Comparison of ENCODE assay signal across 9 cellular contexts in genomic region chr17:49730078-49730786, GRCh38. TPM values are rescaled to one million over a fixed set of nuclear protein-coding genes. Genes with fewer than 3 reads are reported as not detected.
DNase-seq lines count a peak whose midpoint lies in the region; ATAC-seq, FAIRE-seq and TF ChIP-seq lines count a peak whose summit lies in the region.
"Had no signal": no experiment of that assay in that cellular context is flagged by ENCODE, and none has a peak within 500 bp of the region (broad histone marks: within the 10 kb centered on the region; RNA-seq: fewer than 3 reads in every experiment).

No MANE protein-coding gene starts in this region.

- TF ChIP-seq POLR2A in upper lobe of left lung (IDR thresholded peaks at IDR 0.05): no peak

- H3K27me3 Mint-ChIP-seq in activated CD4-positive, alpha-beta T cell treated with anti-CD3 and anti-CD28 coated beads, Interleukin-2, amount 10 ng/mL, durations not matched to agents 7 days and 5 days: no peaks in the 10 kb centered on the region
- H3K27me3 Mint-ChIP-seq in progenitor cell of endocrine pancreas: no peaks in the 10 kb centered on the region

- H3K36me3 ChIP-seq in upper lobe of left lung: peaks cover 0 to 6% (median 2%) of the 10 kb centered on the region in 4 donors

- DNase-seq in activated CD4-positive, alpha-beta T cell treated with anti-CD3 and anti-CD28 coated beads, Interleukin-2, amount 10 ng/mL, durations not matched to agents 7 days and 5 days: no peak
- DNase-seq in activated CD4-positive, alpha-beta T cell treated with anti-CD3 and anti-CD28 coated beads for 48 hours: no peak
- DNase-seq in midbrain (lab: John Stamatoyannopoulos, UW) (peak; percentile 80), upper lobe of left lung (no peak), progenitor cell of endocrine pancreas (ENCODE audit: low spot score, unreplicated experiment) (no peak), MV-4-11 (lab: John Stamatoyannopoulos, UW) (no peak), NCI-H510A treated with DMSO at 0.1 percent for 48 hours (lab: John Stamatoyannopoulos, UW) (no peak)
- DNase-seq: 8988T had no signal

- TF ChIP-seq EP300 in upper lobe of left lung (IDR thresholded peaks at IDR 0.05): no peak

- no peaks in the 10 kb centered on the region for H3K27me3 ChIP-seq in upper lobe of left lung

- peaks cover 42% of the 10 kb centered on the region for H3K4me1 Mint-ChIP-seq in activated CD4-positive, alpha-beta T cell treated with anti-CD3 and anti-CD28 coated beads, Interleukin-2, amount 10 ng/mL, durations not matched to agents 7 days and 5 days
- no peaks in the 10 kb centered on the region for H3K4me1 Mint-ChIP-seq in progenitor cell of endocrine pancreas (ENCODE audit: low read depth)

- peaks cover 61% of the 10 kb centered on the region for H3K36me3 Mint-ChIP-seq in activated CD4-positive, alpha-beta T cell treated with anti-CD3 and anti-CD28 coated beads, Interleukin-2, amount 10 ng/mL, durations not matched to agents 7 days and 5 days (ENCODE audit: low read depth)
- H3K36me3 Mint-ChIP-seq in progenitor cell of endocrine pancreas (ENCODE audit: insufficient read depth): peaks cover 4% of the 10 kb centered on the region

- CTCF ChIA-PET in activated CD4-positive, alpha-beta T cell treated with anti-CD3 and anti-CD28 coated beads, Interleukin-2, amount 10 ng/mL, durations not matched to agents 7 days and 5 days (lab: Charles Lee): interaction anchor here (0.6 to 2.2 kb wide), 11 partner anchors 9 to 266 kb away, joined by 3 to 7 read pairs (median 4); partner anchors contain the start of gene SLC35B1

- H3K4me3 ChIP-seq in upper lobe of left lung: no peak overlapping the region

- no peak overlapping the region for H3K4me3 Mint-ChIP-seq in activated CD4-positive, alpha-beta T cell treated with anti-CD3 and anti-CD28 coated beads, Interleukin-2, amount 10 ng/mL, durations not matched to agents 7 days and 5 days
- H3K4me3 Mint-ChIP-seq in progenitor cell of endocrine pancreas (ENCODE audit: low read depth): no peak overlapping the region

- peak; percentile 81 for FAIRE-seq in endometrium (lab: Jason Lieb, UNC)

- H3K27ac ChIP-seq in upper lobe of left lung: peak overlapping the region in 3 of 4 donors; percentile 2 to 3 (median 2)

- no peaks in the 10 kb centered on the region for H3K9me3 ChIP-seq in upper lobe of left lung

- ATAC-seq in upper lobe of left lung (ENCODE audit: low FRiP score in 2 of 2): peak; percentile 79 to 94

- POLR2A ChIA-PET in activated CD4-positive, alpha-beta T cell treated with anti-CD3 and anti-CD28 coated beads, Interleukin-2, amount 10 ng/mL, durations not matched to agents 7 days and 5 days (lab: Charles Lee): no interaction called here

- no peak for TF ChIP-seq CTCF in upper lobe of left lung (IDR thresholded peaks at IDR 0.05)
- no peak for TF ChIP-seq CTCF in progenitor cell of endocrine pancreas (IDR thresholded peaks at IDR 0.05; ENCODE audit: unreplicated experiment)

- WGBS in upper lobe of left lung, 2 donors: 33 to 43% methylated on average over 1 to 4 of the region's 4 CpGs

- H3K4me1 ChIP-seq in upper lobe of left lung: peaks cover 0 to 18% (median 8%) of the 10 kb centered on the region in 4 donors

- H3K9me3 Mint-ChIP-seq in activated CD4-positive, alpha-beta T cell treated with anti-CD3 and anti-CD28 coated beads, Interleukin-2, amount 10 ng/mL, durations not matched to agents 7 days and 5 days: no peaks in the 10 kb centered on the region
- no peaks in the 10 kb centered on the region for H3K9me3 Mint-ChIP-seq in progenitor cell of endocrine pancreas (ENCODE audit: low read depth)

- H3K27ac Mint-ChIP-seq in activated CD4-positive, alpha-beta T cell treated with anti-CD3 and anti-CD28 coated beads, Interleukin-2, amount 10 ng/mL, durations not matched to agents 7 days and 5 days: peak overlapping the region; percentile 68
- H3K27ac Mint-ChIP-seq in progenitor cell of endocrine pancreas: no peak overlapping the region

RNA-seq across cellular contexts. Expression of gene SLC35B1, which starts 22.5 kb away (rescaled TPM):
- total RNA-seq in activated CD4-positive, alpha-beta T cell treated with anti-CD3 and anti-CD28 coated beads, Interleukin-2, amount 10 ng/mL, durations not matched to agents 7 days and 5 days: 10 to 100 TPM; 55.8 to 70.1 TPM
- total RNA-seq in upper lobe of left lung (10 to 100 TPM; 16.2 to 57.4 (median 42.2) TPM), progenitor cell of endocrine pancreas (67.4 and 72.2 TPM in 2 replicates)

RNA-seq across cellular contexts. Expression of gene FAM117A, which starts 33.7 kb away (rescaled TPM):
- 10 to 100 TPM; 30.6 to 34.1 TPM for total RNA-seq in activated CD4-positive, alpha-beta T cell treated with anti-CD3 and anti-CD28 coated beads, Interleukin-2, amount 10 ng/mL, durations not matched to agents 7 days and 5 days
- total RNA-seq in upper lobe of left lung (10 to 100 TPM; 15.1 to 22.0 (median 18.2) TPM), progenitor cell of endocrine pancreas (19.1 and 20.2 TPM in 2 replicates)

RNA-seq across cellular contexts. Expression of gene SPOP, which starts 52.3 kb away (rescaled TPM):
- total RNA-seq in activated CD4-positive, alpha-beta T cell treated with anti-CD3 and anti-CD28 coated beads, Interleukin-2, amount 10 ng/mL, durations not matched to agents 7 days and 5 days: 10 to 100 TPM; 64.1 to 68.1 TPM
- total RNA-seq in upper lobe of left lung (10 to 100 TPM; 56.6 to 99.2 (median 80.4) TPM), progenitor cell of endocrine pancreas (53.7 and 58.0 TPM in 2 replicates)

RNA-seq across cellular contexts. Expression of gene KAT7, which starts 58.2 kb away (rescaled TPM):
- total RNA-seq in activated CD4-positive, alpha-beta T cell treated with anti-CD3 and anti-CD28 coated beads, Interleukin-2, amount 10 ng/mL, durations not matched to agents 7 days and 5 days: 10 to 100 TPM; 78.5 to 82.4 TPM
- total RNA-seq in upper lobe of left lung (10 to 100 TPM; 30.1 to 57.4 (median 49.8) TPM), progenitor cell of endocrine pancreas (67.9 and 72.0 TPM in 2 replicates)
